ENCODE assay signal across 21 cellular contexts in the genomic region with DNA sequence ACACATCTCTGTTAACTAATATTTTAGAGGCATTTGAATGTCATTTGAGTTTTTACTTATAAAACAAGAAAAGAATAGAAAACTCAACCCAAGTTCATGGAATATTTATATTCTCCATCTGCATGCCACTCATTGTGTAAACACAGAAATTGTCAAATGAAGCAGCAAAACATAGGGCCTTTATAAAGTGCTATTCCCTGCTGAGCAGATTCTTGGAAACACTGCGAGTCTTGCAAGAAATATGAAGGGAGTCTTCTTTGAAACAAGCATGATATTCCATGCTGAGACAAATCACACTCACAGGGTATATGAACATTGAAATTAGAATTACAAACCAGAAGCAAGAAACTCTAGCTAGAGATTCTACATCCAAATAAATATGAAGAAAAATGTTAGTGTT.
A peak's percentile ranks its signal among the peaks of the same experiment; 100 is the strongest.
DNase-seq lines count a peak whose midpoint lies in the region; ATAC-seq and TF ChIP-seq lines count a peak whose summit lies in the region.
"Had no signal": no experiment of that assay in that cellular context is flagged by ENCODE, and none has a peak within 500 bp of the region (broad histone marks: within the 10 kb centered on the region; RNA-seq: fewer than 3 reads in every experiment).

No MANE protein-coding gene starts in this region.

- CTCF ChIA-PET in OCI-LY7 (lab: Charles Lee; ENCODE audit: unreplicated experiment), result no interaction called here

- peak; percentile 27 for DNase-seq in NCI-H2171 treated with DMSO at 0.1 percent for 48 hours (lab: John Stamatoyannopoulos, UW)
- DNase-seq in NCI-H2171 (lab: John Stamatoyannopoulos, UW), result no peak
- peak; percentile 67 for DNase-seq in astrocyte of the spinal cord (ENCODE audit: low read depth, low spot score)
- DNase-seq in OCI-LY7 (ENCODE audit: low spot score), result no peak
- no peak for DNase-seq in GOT3 (lab: John Stamatoyannopoulos, UW)
- DNase-seq in colonic mucosa, result no peak
- DNase-seq: 8988T; Caco-2; CD4-positive, alpha-beta memory T cell; DND-41; HCEC 1CT; MV-4-11; NCI-H1105 treated with DMSO at 0.1 percent for 48 hours; NCI-H1694; NCI-H226; NCI-H524 treated with DMSO at 0.1 percent for 48 hours had no signal

- no peak for ATAC-seq in HG03025 (IDR thresholded peaks at IDR 0.05; ENCODE audit: low FRiP score, unreplicated experiment)
- ATAC-seq: GM23338, Right ventricle myocardium inferior had no signal

- H3K4me1 ChIP-seq in neuron (ENCODE audit: insufficient read depth, low read length) (peaks cover 25% of the 10 kb centered on the region), OCI-LY7 (ENCODE audit: insufficient read depth, low read length, poor library complexity, severe bottlenecking) (no peaks in the 10 kb centered on the region), colonic mucosa (no peaks in the 10 kb centered on the region)
- H3K4me1 ChIP-seq: BLaER1 treated with 17β-estradiol and CSF1 and Interleukin-3, amounts not matched to agents 10 nM and 100 nM; Caco-2 had no signal

- H3K27me3 ChIP-seq in neuron (ENCODE audit: insufficient read depth, low read length), result no peaks in the 10 kb centered on the region
- H3K27me3 ChIP-seq in colonic mucosa, result no peaks in the 10 kb centered on the region
- H3K27me3 ChIP-seq: BLaER1 treated with 17β-estradiol and CSF1 and Interleukin-3, amounts not matched to agents 10 nM and 100 nM had no signal

- intact Hi-C loops in OCI-LY7 (cut with micrococcal nuclease; ENCODE audit: unreplicated experiment), result no loop called here
- intact Hi-C loops in colonic mucosa (cut with DNase I), result no loop called here

- no TSS peak for BruUV-seq in OCI-LY7 (replicated peaks; lab: Mats Ljungman, UMichigan)

- in situ Hi-C loops in astrocyte of the spinal cord (cut with HindIII; ENCODE audit: low sequenced_read_pairs), result no loop called here

- H3K9me2 ChIP-seq in OCI-LY7 (ENCODE audit: insufficient read depth, low read length), result no peaks in the 10 kb centered on the region

- no peak overlapping the region for H3K9ac ChIP-seq in colonic mucosa (ENCODE audit: low read depth in 2 of 2, low read length in 2 of 2)
- H3K9ac ChIP-seq: BLaER1 treated with 17β-estradiol and CSF1 and Interleukin-3, amounts not matched to agents 10 nM and 100 nM had no signal

- H3K27ac ChIP-seq in OCI-LY7 (ENCODE audit: low read depth, low read length, poor library complexity, severe bottlenecking), result no peak overlapping the region
- H3K27ac ChIP-seq in colonic mucosa, result no peak overlapping the region
- H3K27ac ChIP-seq: BLaER1 treated with 17β-estradiol and CSF1 and Interleukin-3, amounts not matched to agents 10 nM and 100 nM had no signal

- H3K4me2 ChIP-seq in OCI-LY7 (ENCODE audit: low read length), result no peak overlapping the region
- H3K4me2 ChIP-seq: BLaER1 treated with 17β-estradiol and CSF1 and Interleukin-3, amounts not matched to agents 10 nM and 100 nM; GM23338 had no signal

- H4K20me1 ChIP-seq in OCI-LY7 (ENCODE audit: insufficient read depth, low read length), result no peaks in the 10 kb centered on the region
- H4K20me1 ChIP-seq: BLaER1 treated with 17β-estradiol and CSF1 and Interleukin-3, amounts not matched to agents 10 nM and 100 nM had no signal

- no peak for TF ChIP-seq CTCF in astrocyte of the spinal cord (IDR thresholded peaks at IDR 0.05; ENCODE audit: low read depth, low read length)
- TF ChIP-seq CTCF in OCI-LY7 (conservative IDR thresholded peaks at IDR 0.05; ENCODE audit: low read length), result no peak
- no peak for TF ChIP-seq CTCF in colonic mucosa (IDR thresholded peaks at IDR 0.05)

- H3K4me3 ChIP-seq in astrocyte of the spinal cord (ENCODE audit: low read depth, low read length) (no peak overlapping the region), neuron (ENCODE audit: low read length) (no peak overlapping the region), OCI-LY7 (ENCODE audit: low read depth, low read length, poor library complexity, severe bottlenecking) (no peak overlapping the region), colonic mucosa (no peak overlapping the region)
- H3K4me3 ChIP-seq: BLaER1 treated with 17β-estradiol and CSF1 and Interleukin-3, amounts not matched to agents 10 nM and 100 nM; GM23338 had no signal

- H2AFZ ChIP-seq in neuron (ENCODE audit: low read depth, low read length) (peak overlapping the region; percentile 63), OCI-LY7 (ENCODE audit: low read length) (no peak overlapping the region)
- H2AFZ ChIP-seq: GM23338 had no signal

- H3K9me3 ChIP-seq in neuron (ENCODE audit: low read length) (peaks cover 2% of the 10 kb centered on the region), OCI-LY7 (ENCODE audit: low read length) (no peaks in the 10 kb centered on the region), colonic mucosa (no peaks in the 10 kb centered on the region)
- H3K9me3 ChIP-seq: BLaER1 treated with 17β-estradiol and CSF1 and Interleukin-3, amounts not matched to agents 10 nM and 100 nM; Caco-2 had no signal

- H3K79me2 ChIP-seq in OCI-LY7 (ENCODE audit: insufficient read depth, low read depth, low read length), result no peaks in the 10 kb centered on the region

- POLR2A ChIA-PET in OCI-LY7 (lab: Charles Lee), result no interaction called here

- no peaks in the 10 kb centered on the region for H3K36me3 ChIP-seq in neuron (ENCODE audit: insufficient read depth, low read length)
- no peaks in the 10 kb centered on the region for H3K36me3 ChIP-seq in OCI-LY7 (ENCODE audit: insufficient read depth, low read length)
- H3K36me3 ChIP-seq in colonic mucosa, result no peaks in the 10 kb centered on the region
- H3K36me3 ChIP-seq: BLaER1 treated with 17β-estradiol and CSF1 and Interleukin-3, amounts not matched to agents 10 nM and 100 nM had no signal

Comparison
In these comparisons a context has a peak if more than half of its experiments do, and no peak if none do; other contexts are left out.
1. DNase-seq: peak in NCI-H2171 treated with DMSO at 0.1 percent for 48 hours (single experiment) and astrocyte of the spinal cord (single experiment); none in NCI-H2171 (single experiment), OCI-LY7 (single experiment), GOT3 (single experiment) and colonic mucosa (single experiment).